1 cellular context compared by ENCODE assay signal in the genomic region with DNA sequence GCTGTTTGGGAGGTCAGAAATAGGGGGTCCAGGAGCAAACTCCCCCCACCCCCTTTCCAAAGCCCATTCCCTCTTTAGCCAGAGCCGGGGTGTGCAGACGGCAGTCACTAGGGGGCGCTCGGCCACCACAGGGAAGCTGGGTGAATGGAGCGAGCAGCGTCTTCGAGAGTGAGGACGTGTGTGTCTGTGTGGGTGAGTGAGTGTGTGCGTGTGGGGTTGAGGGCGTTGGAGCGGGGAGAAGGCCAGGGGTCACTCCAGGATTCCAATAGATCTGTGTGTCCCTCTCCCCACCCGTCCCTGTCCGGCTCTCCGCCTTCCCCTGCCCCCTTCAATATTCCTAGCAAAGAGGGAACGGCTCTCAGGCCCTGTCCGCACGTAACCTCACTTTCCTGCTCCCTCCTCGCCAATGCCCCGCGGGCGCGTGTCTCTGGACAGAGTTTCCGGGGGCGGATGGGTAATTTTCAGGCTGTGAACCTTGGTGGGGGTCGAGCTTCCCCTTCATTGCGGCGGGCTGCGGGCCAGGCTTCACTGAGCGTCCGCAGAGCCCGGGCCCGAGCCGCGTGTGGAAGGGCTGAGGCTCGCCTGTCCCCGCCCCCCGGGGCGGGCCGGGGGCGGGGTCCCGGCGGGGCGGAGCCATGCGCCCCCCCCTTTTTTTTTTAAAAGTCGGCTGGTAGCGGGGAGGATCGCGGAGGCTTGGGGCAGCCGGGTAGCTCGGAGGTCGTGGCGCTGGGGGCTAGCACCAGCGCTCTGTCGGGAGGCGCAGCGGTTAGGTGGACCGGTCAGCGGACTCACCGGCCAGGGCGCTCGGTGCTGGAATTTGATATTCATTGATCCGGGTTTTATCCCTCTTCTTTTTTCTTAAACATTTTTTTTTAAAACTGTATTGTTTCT.
TF ChIP-seq lines count a peak whose summit lies in the region.

VEGFA (plus strand) TSS at position 686 of the 891 bp plus-strand sequence.

TF ChIP-seq in K562, 482 proteins besides CTCF, POLR2A, EP300 and RAD21 (continued from another document and continues in another):
- TF ChIP-seq, protein P1, sequence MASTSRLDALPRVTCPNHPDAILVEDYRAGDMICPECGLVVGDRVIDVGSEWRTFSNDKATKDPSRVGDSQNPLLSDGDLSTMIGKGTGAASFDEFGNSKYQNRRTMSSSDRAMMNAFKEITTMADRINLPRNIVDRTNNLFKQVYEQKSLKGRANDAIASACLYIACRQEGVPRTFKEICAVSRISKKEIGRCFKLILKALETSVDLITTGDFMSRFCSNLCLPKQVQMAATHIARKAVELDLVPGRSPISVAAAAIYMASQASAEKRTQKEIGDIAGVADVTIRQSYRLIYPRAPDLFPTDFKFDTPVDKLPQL (IDR thresholded peaks at IDR 0.05; ENCODE audit: extremely low read depth, insufficient read length), result no peak
- TF ChIP-seq, protein P2, sequence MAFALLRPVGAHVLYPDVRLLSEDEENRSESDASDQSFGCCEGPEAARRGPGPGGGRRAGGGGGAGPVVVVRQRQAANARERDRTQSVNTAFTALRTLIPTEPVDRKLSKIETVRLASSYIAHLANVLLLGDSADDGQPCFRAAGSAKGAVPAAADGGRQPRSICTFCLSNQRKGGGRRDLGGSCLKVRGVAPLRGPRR (CRISPR knock-in tag; IDR thresholded peaks at IDR 0.05), result peak; percentile 6; the same call in 1 of the 2 replicates
- TF ChIP-seq DACH1 (IDR thresholded peaks at IDR 0.05; ENCODE audit: partially characterized antibody), result no peak
- TF ChIP-seq ARID3B (CRISPR knock-in tag; IDR thresholded peaks at IDR 0.05; ENCODE audit: borderline replicate concordance), result 0 out of 2 replicates have a peak, but pooled peaks have one; percentile 65
- TF ChIP-seq DIDO1 (tag; IDR thresholded peaks at IDR 0.05; ENCODE audit: low read depth), result no peak
- TF ChIP-seq ADNP (tag; IDR thresholded peaks at IDR 0.05), result no peak
- no peak for TF ChIP-seq RBM39 (optimal IDR thresholded peaks at IDR 0.05; ENCODE audit: low read depth, low read length)
- no peak for TF ChIP-seq HNRNPK (IDR thresholded peaks at IDR 0.05; ENCODE audit: low read depth, low read length, poor library complexity, severe bottlenecking)
- TF ChIP-seq WHSC1 (IDR thresholded peaks at IDR 0.05; ENCODE audit: low read length), result no peak
- TF ChIP-seq ETV5 (CRISPR knock-in tag; IDR thresholded peaks at IDR 0.05; ENCODE audit: low read depth), result no peak
- TF ChIP-seq XRCC4 (IDR thresholded peaks at IDR 0.05; ENCODE audit: extremely low read depth, insufficient read depth, insufficient read length), result no peak
- no peak for TF ChIP-seq EHMT2 (IDR thresholded peaks at IDR 0.05)
- TF ChIP-seq L3MBTL2 (IDR thresholded peaks at IDR 0.05), result peak; percentile 93
- TF ChIP-seq YBX1 (IDR thresholded peaks at IDR 0.05), result no peak
- no peak for TF ChIP-seq ZNF668 (CRISPR knock-in tag; IDR thresholded peaks at IDR 0.05)
- peak; percentile 55; the same call in 1 of the 2 replicates for TF ChIP-seq ZNF212 (CRISPR knock-in tag; IDR thresholded peaks at IDR 0.05)
- TF ChIP-seq RNF2 (IDR thresholded peaks at IDR 0.05), result peak; percentile 2; the same call in 1 of the 2 replicates
- TF ChIP-seq, protein P3, sequence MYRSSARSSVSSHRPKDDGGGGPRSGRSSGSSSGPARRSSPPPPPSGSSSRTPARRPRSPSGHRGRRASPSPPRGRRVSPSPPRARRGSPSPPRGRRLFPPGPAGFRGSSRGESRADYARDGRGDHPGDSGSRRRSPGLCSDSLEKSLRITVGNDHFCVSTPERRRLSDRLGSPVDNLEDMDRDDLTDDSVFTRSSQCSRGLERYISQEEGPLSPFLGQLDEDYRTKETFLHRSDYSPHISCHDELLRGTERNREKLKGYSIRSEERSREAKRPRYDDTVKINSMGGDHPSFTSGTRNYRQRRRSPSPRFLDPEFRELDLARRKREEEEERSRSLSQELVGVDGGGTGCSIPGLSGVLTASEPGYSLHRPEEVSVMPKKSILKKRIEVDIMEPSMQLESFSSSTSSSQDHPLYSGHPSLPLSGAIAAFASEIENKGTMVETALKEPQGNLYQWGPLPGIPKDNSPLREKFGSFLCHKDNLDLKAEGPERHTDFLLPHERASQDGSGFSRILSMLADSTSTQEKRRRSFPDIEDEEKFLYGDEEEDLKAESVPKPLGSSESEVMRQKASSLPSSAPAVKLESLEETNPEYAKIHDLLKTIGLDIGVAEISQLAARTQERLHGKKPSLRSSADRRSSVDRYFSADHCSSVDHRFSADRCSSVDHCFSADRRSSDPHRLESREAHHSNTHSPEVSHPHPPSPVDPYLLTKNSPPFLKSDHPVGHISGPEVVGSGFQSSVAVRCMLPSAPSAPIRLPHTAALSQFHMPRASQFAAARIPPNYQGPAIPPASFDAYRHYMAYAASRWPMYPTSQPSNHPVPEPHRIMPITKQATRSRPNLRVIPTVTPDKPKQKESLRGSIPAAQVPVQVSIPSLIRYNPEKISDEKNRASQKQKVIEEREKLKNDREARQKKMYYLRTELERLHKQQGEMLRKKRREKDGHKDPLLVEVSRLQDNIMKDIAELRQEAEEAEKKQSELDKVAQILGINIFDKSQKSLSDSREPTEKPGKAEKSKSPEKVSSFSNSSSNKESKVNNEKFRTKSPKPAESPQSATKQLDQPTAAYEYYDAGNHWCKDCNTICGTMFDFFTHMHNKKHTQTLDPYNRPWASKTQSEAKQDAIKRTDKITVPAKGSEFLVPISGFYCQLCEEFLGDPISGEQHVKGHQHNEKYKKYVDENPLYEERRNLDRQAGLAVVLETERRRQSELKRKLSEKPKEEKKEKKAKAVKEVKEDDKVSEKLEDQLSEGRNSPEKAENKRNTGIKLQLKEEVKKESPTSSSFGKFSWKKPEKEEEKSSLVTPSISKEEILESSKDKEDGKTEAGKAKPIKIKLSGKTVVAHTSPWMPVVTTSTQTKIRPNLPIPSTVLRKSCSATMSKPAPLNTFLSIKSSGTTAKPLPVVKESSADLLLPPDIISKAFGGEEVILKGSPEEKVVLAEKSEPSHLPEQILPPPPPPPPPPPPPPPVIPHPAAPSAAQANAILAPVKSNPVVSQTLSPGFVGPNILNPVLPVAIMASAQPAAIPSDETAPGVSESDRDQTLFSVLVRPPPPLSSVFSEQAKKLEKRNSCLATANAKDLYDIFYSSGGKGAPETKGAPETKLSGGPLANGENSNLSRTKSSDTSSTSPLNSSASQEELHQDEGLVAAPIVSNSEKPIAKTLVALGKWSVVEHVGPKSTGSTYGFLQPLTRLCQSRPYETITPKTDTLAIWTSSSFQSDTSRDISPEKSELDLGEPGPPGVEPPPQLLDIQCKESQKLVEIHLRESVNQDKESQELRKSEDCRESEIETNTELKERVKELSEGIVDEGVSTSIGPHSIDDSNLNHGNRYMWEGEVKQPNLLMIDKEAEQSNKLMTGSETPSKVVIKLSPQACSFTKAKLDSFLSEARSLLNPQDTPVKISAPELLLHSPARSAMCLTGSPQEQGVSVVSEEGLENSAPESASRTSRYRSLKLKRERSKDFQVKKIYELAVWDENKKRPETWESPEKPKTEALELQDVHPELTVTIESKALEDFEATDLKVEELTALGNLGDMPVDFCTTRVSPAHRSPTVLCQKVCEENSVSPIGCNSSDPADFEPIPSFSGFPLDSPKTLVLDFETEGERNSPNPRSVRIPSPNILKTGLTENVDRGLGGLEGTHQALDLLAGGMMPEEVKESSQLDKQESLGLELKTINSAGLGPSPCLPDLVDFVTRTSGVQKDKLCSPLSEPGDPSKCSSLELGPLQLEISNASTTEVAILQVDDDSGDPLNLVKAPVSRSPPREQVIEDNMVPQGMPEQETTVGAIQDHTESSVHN (IDR thresholded peaks at IDR 0.05; ENCODE audit: borderline replicate concordance in 1 of 2, low read depth in 1 of 2), result no peak
- peak; percentile 55; the same call in 1 of the 2 replicates for TF ChIP-seq ZBTB2 (IDR thresholded peaks at IDR 0.05)
- TF ChIP-seq ZZZ3 (IDR thresholded peaks at IDR 0.05), result no peak
- TF ChIP-seq TAF7 (tag; IDR thresholded peaks at IDR 0.05), result 0 out of 2 replicates have a peak, but pooled peaks have one; percentile 33
- TF ChIP-seq MIER1 (IDR thresholded peaks at IDR 0.05; ENCODE audit: low read depth), result no peak
- no peak for TF ChIP-seq ZNF133 (CRISPR knock-in tag; IDR thresholded peaks at IDR 0.05)
- TF ChIP-seq SP1 (CRISPR knock-in tag; IDR thresholded peaks at IDR 0.05), result peak; percentile 61
- TF ChIP-seq, protein P4, sequence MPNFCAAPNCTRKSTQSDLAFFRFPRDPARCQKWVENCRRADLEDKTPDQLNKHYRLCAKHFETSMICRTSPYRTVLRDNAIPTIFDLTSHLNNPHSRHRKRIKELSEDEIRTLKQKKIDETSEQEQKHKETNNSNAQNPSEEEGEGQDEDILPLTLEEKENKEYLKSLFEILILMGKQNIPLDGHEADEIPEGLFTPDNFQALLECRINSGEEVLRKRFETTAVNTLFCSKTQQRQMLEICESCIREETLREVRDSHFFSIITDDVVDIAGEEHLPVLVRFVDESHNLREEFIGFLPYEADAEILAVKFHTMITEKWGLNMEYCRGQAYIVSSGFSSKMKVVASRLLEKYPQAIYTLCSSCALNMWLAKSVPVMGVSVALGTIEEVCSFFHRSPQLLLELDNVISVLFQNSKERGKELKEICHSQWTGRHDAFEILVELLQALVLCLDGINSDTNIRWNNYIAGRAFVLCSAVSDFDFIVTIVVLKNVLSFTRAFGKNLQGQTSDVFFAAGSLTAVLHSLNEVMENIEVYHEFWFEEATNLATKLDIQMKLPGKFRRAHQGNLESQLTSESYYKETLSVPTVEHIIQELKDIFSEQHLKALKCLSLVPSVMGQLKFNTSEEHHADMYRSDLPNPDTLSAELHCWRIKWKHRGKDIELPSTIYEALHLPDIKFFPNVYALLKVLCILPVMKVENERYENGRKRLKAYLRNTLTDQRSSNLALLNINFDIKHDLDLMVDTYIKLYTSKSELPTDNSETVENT (CRISPR knock-in tag; IDR thresholded peaks at IDR 0.05), result 0 out of 2 replicates have a peak, but pooled peaks have one; percentile 57
- TF ChIP-seq, protein P5, sequence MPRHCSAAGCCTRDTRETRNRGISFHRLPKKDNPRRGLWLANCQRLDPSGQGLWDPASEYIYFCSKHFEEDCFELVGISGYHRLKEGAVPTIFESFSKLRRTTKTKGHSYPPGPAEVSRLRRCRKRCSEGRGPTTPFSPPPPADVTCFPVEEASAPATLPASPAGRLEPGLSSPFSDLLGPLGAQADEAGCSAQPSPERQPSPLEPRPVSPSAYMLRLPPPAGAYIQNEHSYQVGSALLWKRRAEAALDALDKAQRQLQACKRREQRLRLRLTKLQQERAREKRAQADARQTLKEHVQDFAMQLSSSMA (CRISPR knock-in tag; IDR thresholded peaks at IDR 0.05), result no peak
- peak; percentile 97 for TF ChIP-seq POLR2H (tag; IDR thresholded peaks at IDR 0.05; ENCODE audit: low read depth)
- TF ChIP-seq SMAD2 (IDR thresholded peaks at IDR 0.05; ENCODE audit: low read depth, low read length), result no peak
- TF ChIP-seq CREB1 (IDR thresholded peaks at IDR 0.05), result peak; percentile 7
- peak; percentile 48; the same call in 1 of the 2 replicates for TF ChIP-seq CREB1 (CRISPR knock-in tag; IDR thresholded peaks at IDR 0.05)
- no peak for TF ChIP-seq CBX5 (IDR thresholded peaks at IDR 0.05; ENCODE audit: borderline replicate concordance, low read depth)
- TF ChIP-seq TEAD1 (CRISPR knock-in tag; IDR thresholded peaks at IDR 0.05), result peak; percentile 29 to 46; a peak in 2 of 4 replicates
- no peak for TF ChIP-seq ILF3 (IDR thresholded peaks at IDR 0.05; ENCODE audit: borderline replicate concordance)
- 0 out of 2 replicates have a peak, but pooled peaks have one; percentile 54 for TF ChIP-seq ATF6 (CRISPR knock-in tag; IDR thresholded peaks at IDR 0.05)
- TF ChIP-seq ZNF507 (tag; conservative IDR thresholded peaks at IDR 0.05), result no peak
- peak; percentile 54; the same call in 1 of the 2 replicates for TF ChIP-seq KLF16 (IDR thresholded peaks at IDR 0.05)
- TF ChIP-seq, protein P6, sequence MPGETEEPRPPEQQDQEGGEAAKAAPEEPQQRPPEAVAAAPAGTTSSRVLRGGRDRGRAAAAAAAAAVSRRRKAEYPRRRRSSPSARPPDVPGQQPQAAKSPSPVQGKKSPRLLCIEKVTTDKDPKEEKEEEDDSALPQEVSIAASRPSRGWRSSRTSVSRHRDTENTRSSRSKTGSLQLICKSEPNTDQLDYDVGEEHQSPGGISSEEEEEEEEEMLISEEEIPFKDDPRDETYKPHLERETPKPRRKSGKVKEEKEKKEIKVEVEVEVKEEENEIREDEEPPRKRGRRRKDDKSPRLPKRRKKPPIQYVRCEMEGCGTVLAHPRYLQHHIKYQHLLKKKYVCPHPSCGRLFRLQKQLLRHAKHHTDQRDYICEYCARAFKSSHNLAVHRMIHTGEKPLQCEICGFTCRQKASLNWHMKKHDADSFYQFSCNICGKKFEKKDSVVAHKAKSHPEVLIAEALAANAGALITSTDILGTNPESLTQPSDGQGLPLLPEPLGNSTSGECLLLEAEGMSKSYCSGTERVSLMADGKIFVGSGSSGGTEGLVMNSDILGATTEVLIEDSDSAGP (CRISPR knock-in tag; IDR thresholded peaks at IDR 0.05), result 0 out of 2 replicates have a peak, but pooled peaks have one; percentile 33
- peak; percentile 72 for TF ChIP-seq ZNF436 (CRISPR knock-in tag; IDR thresholded peaks at IDR 0.05)
